8 cellular contexts compared by ENCODE assay signal in the genomic region with DNA sequence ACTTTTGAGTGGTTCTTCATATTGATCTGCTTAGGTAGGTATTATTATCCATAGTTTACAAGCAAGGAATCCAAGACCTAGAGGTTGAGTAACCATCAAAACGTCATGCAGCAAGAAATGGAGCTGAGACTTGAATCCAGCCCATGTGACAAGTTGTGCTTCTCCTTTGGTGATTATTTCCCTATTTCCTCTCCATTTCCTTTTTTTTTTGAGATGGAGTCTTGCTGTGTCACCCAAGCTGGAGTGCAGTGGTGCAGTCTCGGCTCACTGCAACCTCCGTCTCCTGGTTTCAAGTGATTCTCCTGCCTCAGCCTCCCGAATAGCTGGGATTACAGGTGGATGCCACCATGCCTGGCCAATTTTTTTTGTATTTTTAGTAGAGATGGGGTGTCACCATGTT. TPM values are rescaled to one million over a fixed set of nuclear protein-coding genes. Genes with fewer than 3 reads are reported as not detected.
DNase-seq lines count a peak whose midpoint lies in the region; ATAC-seq and TF ChIP-seq lines count a peak whose summit lies in the region.
"Not testable (repeated sequence)": the region's sequence is repeated elsewhere in the genome, so short reads cannot be mapped to it uniquely, and the experiment has no call there.

No MANE protein-coding gene starts in this region.

- CTCF ChIA-PET in CD4-positive, alpha-beta T cell (lab: Charles Lee), result interaction anchor here (2.3 kb wide), 1 partner anchor 258 kb away, joined by 9 read pairs; no protein-coding TSS in a partner anchor

- not testable (repeated sequence) for H3K9me3 ChIP-seq in CD4-positive, alpha-beta T cell (ENCODE audit: control insufficient read depth, low read length)

- ATAC-seq in CD4-positive, alpha-beta T cell (ENCODE audit: poor library complexity); activated T-cell treated with anti-CD3 and anti-CD28 coated beads, Interleukin-2, amount 50 U/mL, for 4 hours; natural killer cell treated with Interleukin-12 subunit alpha and Interleukin-12 subunit beta and Interleukin-15 and Interleukin-18, amount 100 ng/mL, for 72 hours: not testable (repeated sequence)

- not testable (repeated sequence) for TF ChIP-seq CTCF in CD4-positive, alpha-beta T cell (IDR thresholded peaks at IDR 0.05); HFFc6 (IDR thresholded peaks at IDR 0.05); brain (conservative IDR thresholded peaks at IDR 0.05); type B pancreatic cell (conservative IDR thresholded peaks at IDR 0.05)

- not testable (repeated sequence) for H3K27me3 Mint-ChIP-seq in CD4-positive, alpha-beta T cell; HFFc6 (ENCODE audit: insufficient read depth); T-helper 1 cell treated with Interleukin-12 subunit alpha and Interleukin-12 subunit beta and Interleukin-4 antibody, amounts not matched to agents 30 μg/mL and 1 μg/mL, for 36 hours (ENCODE audit: low read depth); activated T-cell treated with anti-CD3 and anti-CD28 coated beads, Interleukin-2, amount 50 U/mL, for 4 hours (ENCODE audit: low read depth); brain; natural killer cell treated with Interleukin-12 subunit alpha and Interleukin-12 subunit beta and Interleukin-15 and Interleukin-18, amount 100 ng/mL, for 72 hours; type B pancreatic cell

- POLR2A ChIA-PET in CD4-positive, alpha-beta T cell (lab: Charles Lee), result interaction anchor here (2.0 kb wide), 1 partner anchor 41 kb away, joined by 22 read pairs; a partner anchor contains a TSS

- H3K4me3 Mint-ChIP-seq in CD4-positive, alpha-beta T cell, result peak overlapping the region; percentile 93
- H3K4me3 Mint-ChIP-seq in HFFc6 (peak overlapping the region; percentile 97; the same call in 1 of the 2 replicates), brain (peak overlapping the region; percentile 28 to 94 (median 93)), type B pancreatic cell (peak overlapping the region; percentile 52)
- peak overlapping the region; percentile 19 for H3K4me3 Mint-ChIP-seq in T-helper 1 cell treated with Interleukin-12 subunit alpha and Interleukin-12 subunit beta and Interleukin-4 antibody, amounts not matched to agents 30 μg/mL and 1 μg/mL, for 36 hours
- H3K4me3 Mint-ChIP-seq in activated T-cell treated with anti-CD3 and anti-CD28 coated beads, Interleukin-2, amount 50 U/mL, for 4 hours, result peak overlapping the region; percentile 97
- peak overlapping the region; percentile 84 for H3K4me3 Mint-ChIP-seq in natural killer cell treated with Interleukin-12 subunit alpha and Interleukin-12 subunit beta and Interleukin-15 and Interleukin-18, amount 100 ng/mL, for 72 hours

- peak overlapping the region; percentile 7 for H3K27ac Mint-ChIP-seq in CD4-positive, alpha-beta T cell
- not testable (repeated sequence) for H3K27ac Mint-ChIP-seq in HFFc6; T-helper 1 cell treated with Interleukin-12 subunit alpha and Interleukin-12 subunit beta and Interleukin-4 antibody, amounts not matched to agents 30 μg/mL and 1 μg/mL, for 36 hours; type B pancreatic cell
- peak overlapping the region in 1 of 5 experiments; percentile 5 for H3K27ac Mint-ChIP-seq in brain
- peak overlapping the region; percentile 11 to 93 for H3K27ac Mint-ChIP-seq in natural killer cell treated with Interleukin-12 subunit alpha and Interleukin-12 subunit beta and Interleukin-15 and Interleukin-18, amount 100 ng/mL, for 72 hours

- peaks cover 21% of the 10 kb centered on the region for H3K36me3 Mint-ChIP-seq in CD4-positive, alpha-beta T cell (ENCODE audit: low read depth)
- not testable (repeated sequence) for H3K36me3 Mint-ChIP-seq in HFFc6 (ENCODE audit: low read depth); T-helper 1 cell treated with Interleukin-12 subunit alpha and Interleukin-12 subunit beta and Interleukin-4 antibody, amounts not matched to agents 30 μg/mL and 1 μg/mL, for 36 hours (ENCODE audit: low read depth); brain; natural killer cell treated with Interleukin-12 subunit alpha and Interleukin-12 subunit beta and Interleukin-15 and Interleukin-18, amount 100 ng/mL, for 72 hours; type B pancreatic cell
- H3K36me3 Mint-ChIP-seq in activated T-cell treated with anti-CD3 and anti-CD28 coated beads, Interleukin-2, amount 50 U/mL, for 4 hours (ENCODE audit: insufficient read depth), result peaks cover 11% of the 10 kb centered on the region

- not testable (repeated sequence) for H3K27me3 ChIP-seq in CD4-positive, alpha-beta T cell (ENCODE audit: control insufficient read depth, insufficient read depth, low read length)

- not testable (repeated sequence) for DNase-seq in CD4-positive, alpha-beta T cell; HFFc6; activated T-cell treated with anti-CD3 and anti-CD28 coated beads, Interleukin-2, amount 50 U/mL, for 4 hours; natural killer cell treated with Interleukin-12 subunit alpha and Interleukin-12 subunit beta and Interleukin-15 and Interleukin-18, amount 100 ng/mL, for 72 hours (ENCODE audit: low spot score); type B pancreatic cell (ENCODE audit: extremely low spot score, unreplicated experiment)
- DNase-seq in NOMO-1 treated with dmso at 0.1 percent for 144 hours (lab: John Stamatoyannopoulos, UW; ENCODE audit: unreplicated experiment), result peak; percentile 2

- H3K9me3 Mint-ChIP-seq in CD4-positive, alpha-beta T cell; HFFc6; T-helper 1 cell treated with Interleukin-12 subunit alpha and Interleukin-12 subunit beta and Interleukin-4 antibody, amounts not matched to agents 30 μg/mL and 1 μg/mL, for 36 hours; activated T-cell treated with anti-CD3 and anti-CD28 coated beads, Interleukin-2, amount 50 U/mL, for 4 hours; brain; natural killer cell treated with Interleukin-12 subunit alpha and Interleukin-12 subunit beta and Interleukin-15 and Interleukin-18, amount 100 ng/mL, for 72 hours; type B pancreatic cell: not testable (repeated sequence)

- peaks cover 38% of the 10 kb centered on the region for H3K4me1 Mint-ChIP-seq in CD4-positive, alpha-beta T cell (ENCODE audit: low read depth)
- H3K4me1 Mint-ChIP-seq in HFFc6 (ENCODE audit: low read depth) (peaks cover 24% of the 10 kb centered on the region), brain (peaks cover 22% of the 10 kb centered on the region)
- peaks cover 24% of the 10 kb centered on the region for H3K4me1 Mint-ChIP-seq in T-helper 1 cell treated with Interleukin-12 subunit alpha and Interleukin-12 subunit beta and Interleukin-4 antibody, amounts not matched to agents 30 μg/mL and 1 μg/mL, for 36 hours (ENCODE audit: low read depth)
- H3K4me1 Mint-ChIP-seq in activated T-cell treated with anti-CD3 and anti-CD28 coated beads, Interleukin-2, amount 50 U/mL, for 4 hours (ENCODE audit: low read depth), result peaks cover 26% of the 10 kb centered on the region
- H3K4me1 Mint-ChIP-seq in natural killer cell treated with Interleukin-12 subunit alpha and Interleukin-12 subunit beta and Interleukin-15 and Interleukin-18, amount 100 ng/mL, for 72 hours (ENCODE audit: low read depth in 2 of 2), result peaks cover 15 to 23% of the 10 kb centered on the region in 2 donors
- not testable (repeated sequence) for H3K4me1 Mint-ChIP-seq in type B pancreatic cell (ENCODE audit: unreplicated experiment)

- intact Hi-C loops in CD4-positive, alpha-beta T cell (cut with DNase I, micrococcal nuclease), result not testable (repeated sequence)

- not testable (repeated sequence) for H3K27ac ChIP-seq in CD4-positive, alpha-beta T cell (ENCODE audit: low read depth, low read length)

RNA-seq across cellular contexts. Expression of a gene that starts 1.4 kb away (rescaled TPM):
- total RNA-seq in CD4-positive, alpha-beta T cell, result 10 to 100 TPM in 1 of 2 experiments, 1 to 10 TPM in 1; 9.7 to 10.6 TPM
- 1 to 10 TPM; 7.6 to 8.9 (median 8.4) TPM for total RNA-seq in HFFc6 (2021; fragmentation: NEBNext Ultra II Directional; extraction: Animal tissue kit (Norgen Biotek cat#: 25700))
- total RNA-seq in activated T-cell treated with anti-CD3 and anti-CD28 coated beads, Interleukin-2, amount 50 U/mL, for 4 hours, result 10 to 100 TPM; 11.7 to 13.4 (median 11.8) TPM
- 8.9 TPM for polyA plus RNA-seq in brain (ENCODE audit: insufficient read depth, low read depth, low replicate concordance)
- 10 to 100 TPM; 17.8 to 35.0 TPM for total RNA-seq in natural killer cell treated with Interleukin-12 subunit alpha and Interleukin-12 subunit beta and Interleukin-15 and Interleukin-18, amount 100 ng/mL, for 72 hours
- 5.5 and 10.8 TPM in 2 replicates for total RNA-seq in type B pancreatic cell (ENCODE audit: low replicate concordance)

RNA-seq across cellular contexts. Expression of a gene that starts 41.1 kb away (rescaled TPM):
- total RNA-seq in CD4-positive, alpha-beta T cell, result 10 to 100 TPM; 36.5 to 42.9 TPM
- 100 to 1,000 TPM; 152 to 190 (median 168) TPM for total RNA-seq in HFFc6 (2021; fragmentation: NEBNext Ultra II Directional; extraction: Animal tissue kit (Norgen Biotek cat#: 25700))
- 100 to 1,000 TPM; 128 to 142 (median 132) TPM for total RNA-seq in activated T-cell treated with anti-CD3 and anti-CD28 coated beads, Interleukin-2, amount 50 U/mL, for 4 hours
- polyA plus RNA-seq in brain (ENCODE audit: insufficient read depth, low read depth, low replicate concordance), result 236 TPM
- total RNA-seq in natural killer cell treated with Interleukin-12 subunit alpha and Interleukin-12 subunit beta and Interleukin-15 and Interleukin-18, amount 100 ng/mL, for 72 hours, result 100 to 1,000 TPM; 110 to 168 TPM
- 161 and 190 TPM in 2 replicates for total RNA-seq in type B pancreatic cell (ENCODE audit: low replicate concordance)

RNA-seq across cellular contexts. Expression of a gene that starts 41.3 kb away (rescaled TPM):
- 10 to 100 TPM; 12.2 to 12.5 TPM for total RNA-seq in CD4-positive, alpha-beta T cell
- 1 to 10 TPM; 5.4 to 7.0 (median 6.0) TPM for total RNA-seq in HFFc6 (2021; fragmentation: NEBNext Ultra II Directional; extraction: Animal tissue kit (Norgen Biotek cat#: 25700))
- 1 to 10 TPM; 6.5 to 8.6 (median 7.1) TPM for total RNA-seq in activated T-cell treated with anti-CD3 and anti-CD28 coated beads, Interleukin-2, amount 50 U/mL, for 4 hours
- polyA plus RNA-seq in brain (ENCODE audit: insufficient read depth, low read depth, low replicate concordance), result 12.7 TPM
- 10 to 100 TPM; 12.2 to 31.2 TPM for total RNA-seq in natural killer cell treated with Interleukin-12 subunit alpha and Interleukin-12 subunit beta and Interleukin-15 and Interleukin-18, amount 100 ng/mL, for 72 hours
- 5.1 and 8.8 TPM in 2 replicates for total RNA-seq in type B pancreatic cell (ENCODE audit: low replicate concordance)

Comparison
In these comparisons a context has a peak if more than half of its experiments do, and no peak if none do; other contexts are left out.
1. H3K4me3 Mint-ChIP-seq: peak in every context shown above with its lines; median percentile 97 in HFFc6; 97 in activated T-cell treated with anti-CD3 and anti-CD28 coated beads, Interleukin-2, amount 50 U/mL, for 4 hours; 93 in CD4-positive, alpha-beta T cell; 93 in brain; 84 in natural killer cell treated with Interleukin-12 subunit alpha and Interleukin-12 subunit beta and Interleukin-15 and Interleukin-18, amount 100 ng/mL, for 72 hours; 52 in type B pancreatic cell; 19 in T-helper 1 cell treated with Interleukin-12 subunit alpha and Interleukin-12 subunit beta and Interleukin-4 antibody, amounts not matched to agents 30 μg/mL and 1 μg/mL, for 36 hours.